13 cellular contexts compared by ENCODE assay signal in genomic region chr3:165807937-165808336, GRCh38. TPM values are rescaled to one million over a fixed set of nuclear protein-coding genes. Genes with fewer than 3 reads are reported as not detected.
"Had no signal": no experiment of that assay in that cellular context is flagged by ENCODE, and none has a peak within 500 bp of the region (broad histone marks: within the 10 kb centered on the region; RNA-seq: fewer than 3 reads in every experiment).

No MANE protein-coding gene starts in this region.

RNA-seq across cellular contexts. Expression of gene BCHE, which starts 29.3 kb away (rescaled TPM):
- total RNA-seq: activated B cell treated with CpG ODN at 0.5 μM for 24 hours; activated CD4-positive, alpha-beta memory T cell treated with anti-CD3 and anti-CD28 coated beads for 36 hours; activated CD4-positive, alpha-beta memory T cell treated with anti-CD3 and anti-CD28 coated beads, Interleukin-2, amount 10 ng/mL, durations not matched to agents 7 days and 5 days; activated CD4-positive, alpha-beta T cell treated with anti-CD3 and anti-CD28 coated beads for 36 hours; activated CD4-positive, alpha-beta T cell treated with anti-CD3 and anti-CD28 coated beads, Interleukin-2, amount 10 ng/mL, durations not matched to agents 24 days and 14 days; activated CD4-positive, alpha-beta T cell treated with anti-CD3 and anti-CD28 coated beads, Interleukin-2, amount 10 ng/mL, durations not matched to agents 7 days and 5 days; activated CD8-positive, alpha-beta memory T cell treated with anti-CD3 and anti-CD28 coated beads for 36 hours; activated CD8-positive, alpha-beta memory T cell treated with anti-CD3 and anti-CD28 coated beads, Interleukin-2, amount 10 ng/mL, durations not matched to agents 7 days and 5 days; activated CD8-positive, alpha-beta T cell treated with anti-CD3 and anti-CD28 coated beads for 36 hours; activated CD8-positive, alpha-beta T cell treated with anti-CD3 and anti-CD28 coated beads, Interleukin-2, amount 10 ng/mL, durations not matched to agents 7 days and 5 days; T-helper 1 cell treated with Interleukin-12 subunit alpha and Interleukin-12 subunit beta and Interleukin-4 antibody, amounts not matched to agents 30 ng/mL and 1 ng/mL, for 36 hours; T-helper 17 cell; T-helper 2 cell treated with Interferon-gamma antibody and Interleukin-4, amounts not matched to agents 100 ng/mL and 5 ng/mL, for 36 hours had no signal
